Comparison of ENCODE assay signal across 20 cellular contexts in the genomic region with DNA sequence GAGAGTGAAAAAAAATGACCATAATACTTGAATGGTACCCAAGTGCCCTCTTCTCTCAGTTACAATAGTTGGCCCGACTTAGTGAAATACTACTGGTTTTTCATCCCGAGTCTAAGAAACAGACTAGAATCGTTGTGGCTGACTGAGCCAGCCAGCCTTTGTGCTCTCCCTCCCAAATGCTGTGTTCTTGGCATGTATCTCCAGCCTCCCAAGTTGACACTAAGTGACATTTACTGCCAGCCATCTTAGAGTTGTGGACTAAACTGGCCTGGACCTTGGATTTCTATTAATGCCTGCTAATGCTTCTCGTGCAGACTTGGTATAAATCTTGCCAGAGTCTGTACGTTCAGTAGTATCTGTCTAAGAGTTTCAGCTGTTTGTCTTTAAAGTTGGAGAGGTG.
"Had no signal": no experiment of that assay in that cellular context is flagged by ENCODE, and none has a peak within 500 bp of the region (broad histone marks: within the 10 kb centered on the region; RNA-seq: fewer than 3 reads in every experiment).

No MANE protein-coding gene starts in this region.

- H3K4me1 Mint-ChIP-seq: activated naive CD4-positive, alpha-beta T cell treated with anti-CD3 and anti-CD28 coated beads, Interleukin-2, amount 50 U/mL, for 24 hours had no signal

- H3K9me3 Mint-ChIP-seq: activated naive CD4-positive, alpha-beta T cell treated with anti-CD3 and anti-CD28 coated beads, Interleukin-2, amount 50 U/mL, for 24 hours had no signal

- H3K27me3 ChIP-seq: body of pancreas had no signal

- H3K27me3 Mint-ChIP-seq: activated naive CD4-positive, alpha-beta T cell treated with anti-CD3 and anti-CD28 coated beads, Interleukin-2, amount 50 U/mL, for 24 hours; naive thymus-derived CD4-positive, alpha-beta T cell; type B pancreatic cell had no signal

- DNase-seq: activated CD4-positive, alpha-beta T cell treated with anti-CD3 and anti-CD28 coated beads for 1 hour; activated gamma-delta T cell; activated T-cell treated with anti-CD3 and anti-CD28 coated beads, Interleukin-2, amount 50 U/mL, for 72 hours; amniotic stem cell; body of pancreas; caudate nucleus; left cardiac atrium; mesenchymal stem cell; naive thymus-derived CD4-positive, alpha-beta T cell; nucleus accumbens; posterior cingulate gyrus; retina; stimulated activated CD4-positive, alpha-beta T cell treated with anti-CD3 and anti-CD28 coated beads, Interleukin-2, amount 100 ng/mL, for 24 hours; stimulated activated naive CD8-positive, alpha-beta T cell treated with anti-CD3 and anti-CD28 coated beads, Interleukin-15, Interleukin-2, amounts not matched to agents 100 U/mL and 50 U/mL, for 24 hours; substantia nigra had no signal

- H3K27ac Mint-ChIP-seq: activated naive CD4-positive, alpha-beta T cell treated with anti-CD3 and anti-CD28 coated beads, Interleukin-2, amount 50 U/mL, for 24 hours; activated T-cell treated with anti-CD3 and anti-CD28 coated beads, Interleukin-2, amount 50 U/mL, for 72 hours; T-helper 1 cell treated with Interleukin-12 subunit alpha and Interleukin-12 subunit beta and Interleukin-4 antibody, amounts not matched to agents 30 μg/mL and 1 μg/mL, for 36 hours; type B pancreatic cell had no signal

- H3K4me3 ChIP-seq: body of pancreas had no signal

- H3K27ac ChIP-seq: body of pancreas, VCaP had no signal

- H3K4me3 Mint-ChIP-seq: activated naive CD4-positive, alpha-beta T cell treated with anti-CD3 and anti-CD28 coated beads, Interleukin-2, amount 50 U/mL, for 24 hours; activated T-cell treated with anti-CD3 and anti-CD28 coated beads, Interleukin-2, amount 50 U/mL, for 72 hours; naive thymus-derived CD4-positive, alpha-beta T cell; T-helper 1 cell treated with Interleukin-12 subunit alpha and Interleukin-12 subunit beta and Interleukin-4 antibody, amounts not matched to agents 30 μg/mL and 1 μg/mL, for 36 hours; type B pancreatic cell had no signal

- ATAC-seq: activated T-cell treated with anti-CD3 and anti-CD28 coated beads, Interleukin-2, amount 50 U/mL, for 72 hours; body of pancreas; esophagus mucosa; left cardiac atrium; naive thymus-derived CD4-positive, alpha-beta T cell; stimulated activated naive CD8-positive, alpha-beta T cell treated with anti-CD3 and anti-CD28 coated beads, Interleukin-15, Interleukin-2, amounts not matched to agents 100 U/mL and 50 U/mL, for 24 hours had no signal

- H3K9me3 ChIP-seq: body of pancreas had no signal
